ENCODE assay signal across 8 cellular contexts in the genomic region with DNA sequence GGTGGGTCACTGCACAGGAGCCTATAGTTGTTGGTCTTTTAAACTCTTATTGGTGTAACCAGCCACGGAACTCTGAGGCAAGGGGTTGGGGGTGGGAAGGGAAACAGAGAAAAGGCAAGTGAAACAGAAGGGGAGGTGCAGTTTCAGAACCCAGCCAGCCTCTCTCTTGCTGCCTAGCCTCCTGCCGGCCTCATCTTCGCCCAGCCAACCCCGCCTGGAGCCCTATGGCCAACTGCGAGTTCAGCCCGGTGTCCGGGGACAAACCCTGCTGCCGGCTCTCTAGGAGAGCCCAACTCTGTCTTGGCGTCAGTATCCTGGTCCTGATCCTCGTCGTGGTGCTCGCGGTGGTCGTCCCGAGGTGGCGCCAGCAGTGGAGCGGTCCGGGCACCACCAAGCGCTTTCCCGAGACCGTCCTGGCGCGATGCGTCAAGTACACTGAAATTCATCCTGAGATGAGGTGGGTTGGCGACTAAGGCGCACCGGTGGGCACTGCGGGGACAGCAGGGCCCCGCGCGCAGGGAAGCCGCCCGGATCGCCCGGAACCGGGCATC. TPM values are rescaled to one million over a fixed set of nuclear protein-coding genes. Genes with fewer than 3 reads are reported as not detected.
A peak's percentile ranks its signal among the peaks of the same experiment; 100 is the strongest.
DNase-seq lines count a peak whose midpoint lies in the region; ATAC-seq and TF ChIP-seq lines count a peak whose summit lies in the region.

Gene CD38, plus strand, starts transcription at position 138 of the 551 bp plus-strand sequence. Its CDS starts 87 bp downstream, at position 225.

- 2 to 3% methylated on average over 28 to 36 of the region's 36 CpGs for WGBS in mesodermal cell (ENCODE audit: insufficient coverage in 2 of 2), 2 experiments

- no TSS peak for BruUV-seq in A673 (replicated peaks; lab: Mats Ljungman, UMichigan)

- H3K4me3 ChIP-seq in A673 (ENCODE audit: low read depth, low read length, poor library complexity, severe bottlenecking) (peak within 1 kb of the TSS; percentile 48), mesodermal cell (ENCODE audit: extremely low read depth, insufficient read depth, low read length, poor library complexity, severe bottlenecking) (peak within 1 kb of the TSS; percentile 41)

- POLR2A ChIA-PET in A673 (lab: Charles Lee; ENCODE audit: low non-redundant PET) = no interaction called here

- peak; percentile 5 for DNase-seq in A673 (ENCODE audit: low spot score)
- peak; percentile 13 for DNase-seq in dermis blood vessel endothelial cell
- DNase-seq in LoVo (ENCODE audit: low spot score) = no peak

- no peaks in the 10 kb centered on the region for H3K36me3 ChIP-seq in A673 (ENCODE audit: insufficient read depth, low read length, poor library complexity, severe bottlenecking)
- no peaks in the 10 kb centered on the region for H3K36me3 ChIP-seq in mesodermal cell (ENCODE audit: control insufficient read depth, insufficient read depth, low read length)

- ATAC-seq in GM18868 (IDR thresholded peaks at IDR 0.05; ENCODE audit: unreplicated experiment) = peak; percentile 74
- ATAC-seq in HG03066 (IDR thresholded peaks at IDR 0.05; ENCODE audit: low read depth, unreplicated experiment) = peak; percentile 79
- peak; percentile 59 for ATAC-seq in SK-N-SH treated with all-trans-retinoic acid at 6 μM for 48 hours

- no peaks in the 10 kb centered on the region for H3K4me1 ChIP-seq in A673 (ENCODE audit: insufficient read depth, low read length, poor library complexity, severe bottlenecking)
- H3K4me1 ChIP-seq in mesodermal cell (ENCODE audit: control insufficient read depth, insufficient read depth, low read length, poor library complexity, severe bottlenecking) = peaks cover 5% of the 10 kb centered on the region

- H3K9me3 ChIP-seq in A673 (ENCODE audit: low read depth, low read length, poor library complexity, severe bottlenecking) = no peaks in the 10 kb centered on the region
- no peaks in the 10 kb centered on the region for H3K9me3 ChIP-seq in mesodermal cell (ENCODE audit: control insufficient read depth, low read length)

- intact Hi-C loops in A673 (cut with micrococcal nuclease; ENCODE audit: unreplicated experiment) = no loop called here

- peaks cover 16% of the 10 kb centered on the region for H3K27me3 ChIP-seq in A673 (replicated peaks; ENCODE audit: insufficient read depth, low read depth, low read length, poor library complexity)

- CTCF ChIA-PET in A673 (lab: Charles Lee) = no interaction called here

- TF ChIP-seq CTCF in A673 (conservative IDR thresholded peaks at IDR 0.05; ENCODE audit: low read depth, low read length) (no peak), subcutaneous adipose tissue (IDR thresholded peaks at IDR 0.05; ENCODE audit: low read depth) (no peak)

- H3K27ac ChIP-seq in A673 (ENCODE audit: low read depth, low read length, poor library complexity, severe bottlenecking) (no peak within 1 kb of the TSS), mesodermal cell (ENCODE audit: low read depth, low read length, severe bottlenecking) (no peak within 1 kb of the TSS)

TF ChIP-seq in SK-N-SH treated with all-trans-retinoic acid at 6 μM for 48 hours, 23 proteins besides CTCF, POLR2A, EP300 and RAD21:
- TF ChIP-seq PATZ1 (CRISPR knock-in tag; IDR thresholded peaks at IDR 0.05; ENCODE audit: borderline replicate concordance) (no peak), BACH2 (CRISPR knock-in tag; IDR thresholded peaks at IDR 0.05; ENCODE audit: borderline replicate concordance) (no peak), ZNF8 (CRISPR knock-in tag; IDR thresholded peaks at IDR 0.05) (no peak), SNAI2 (CRISPR knock-in tag; IDR thresholded peaks at IDR 0.05) (no peak), ISL1 (CRISPR knock-in tag; IDR thresholded peaks at IDR 0.05) (no peak), CSRNP3 (CRISPR knock-in tag; IDR thresholded peaks at IDR 0.05) (no peak), GLIS3 (CRISPR knock-in tag; IDR thresholded peaks at IDR 0.05) (no peak)

RNA-seq across cellular contexts. Expression of gene CD38, which starts in this region (rescaled TPM):
- total RNA-seq in A673 (2021) = not detected in 2 replicates
- 9.4 and 22.0 TPM in 2 replicates for total RNA-seq in dermis blood vessel endothelial cell
- polyA plus RNA-seq in mesodermal cell (2013, experiment 1 of 2) = 0.26 TPM
- polyA plus RNA-seq in mesodermal cell (2013, experiment 2 of 2) = 0.15 TPM
- total RNA-seq in subcutaneous adipose tissue = 10 to 100 TPM; 10.2 to 42.1 (median 15.4) TPM

Comparison
In these comparisons a context has a peak if more than half of its experiments do, and no peak if none do; other contexts are left out.
1. Peak in DNase-seq and H3K4me3 ChIP-seq in A673; RNA of the gene not detected or under 1 TPM.